Comparison of ENCODE assay signal across 8 cellular contexts in the genomic region with DNA sequence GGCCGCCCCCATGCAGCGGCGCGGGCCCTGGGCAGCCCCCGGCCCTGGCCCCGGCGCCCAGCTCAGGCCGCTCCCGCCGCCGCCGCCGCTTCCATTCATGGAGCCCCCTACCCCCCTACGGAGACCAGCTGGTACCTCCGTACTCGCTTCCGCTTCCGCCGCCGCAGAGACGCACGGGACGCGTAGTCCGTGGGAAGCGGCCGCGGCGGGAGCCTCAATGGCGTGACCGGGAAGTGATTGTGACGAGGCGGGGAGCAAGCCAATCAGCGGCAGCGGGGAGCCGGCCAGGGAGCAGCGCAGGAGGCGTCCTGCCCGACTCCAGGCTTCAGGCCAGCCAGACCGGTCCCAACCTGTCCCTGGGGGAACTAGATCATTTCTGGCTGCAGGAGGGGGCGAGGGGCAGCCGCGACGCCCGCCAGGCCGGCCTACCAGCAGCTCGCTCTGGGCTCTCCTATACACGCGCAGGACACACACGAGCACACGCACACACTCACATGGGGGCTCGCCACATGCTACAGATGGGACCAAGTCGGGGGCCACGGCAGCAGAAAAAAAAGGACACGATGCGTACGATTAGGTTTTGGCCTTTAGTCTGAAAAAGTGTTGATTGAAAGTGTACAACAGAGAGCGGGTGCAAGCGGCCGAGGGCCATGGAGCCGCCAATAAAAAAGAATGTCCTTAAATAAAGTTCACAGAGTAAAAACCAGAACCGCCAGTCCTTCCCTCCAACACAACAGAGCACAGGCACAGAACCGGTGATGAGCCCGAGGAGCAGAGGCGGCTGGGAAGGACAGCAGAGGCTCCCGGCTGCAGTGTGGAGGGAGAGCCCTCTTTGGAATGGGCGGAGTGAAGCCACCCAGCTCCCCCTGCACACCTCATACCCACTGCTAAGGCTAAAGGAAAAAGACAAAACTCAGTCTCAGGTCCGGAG. TPM values are rescaled to one million over a fixed set of nuclear protein-coding genes. Genes with fewer than 3 reads are reported as not detected.
DNase-seq lines count a peak whose midpoint lies in the region; ATAC-seq and TF ChIP-seq lines count a peak whose summit lies in the region.

Gene ZNF513 (minus strand): TSS at position 109 of the 931 bp plus-strand sequence. CDS start 208 bp downstream, outside the sequence.

- H3K4me3 ChIP-seq in NB4 (ENCODE audit: low read depth, low read length) (peak within 1 kb of the TSS; percentile 80), SK-N-MC (peak within 1 kb of the TSS; percentile 94), testis (peak within 1 kb of the TSS; percentile 81 to 84)

- ATAC-seq in omental fat pad (ENCODE audit: low FRiP score): peak; percentile 91

- peaks cover 14% of the 10 kb centered on the region for H3K36me3 Mint-ChIP-seq in activated naive CD4-positive, alpha-beta T cell treated with anti-CD3 and anti-CD28 coated beads, Interleukin-2, amount 50 U/mL, for 24 hours

- peak; percentile 96 for DNase-seq in HCEC 1CT
- peak; percentile 97 for DNase-seq in NB4 (ENCODE audit: low read depth)
- no peak for DNase-seq in SK-N-MC (ENCODE audit: low read depth, low spot score)
- peak; percentile 96 for DNase-seq in globus pallidus (ENCODE audit: low spot score)
- peak; percentile 88 for DNase-seq in omental fat pad (ENCODE audit: low spot score)
- peak; percentile 97 for DNase-seq in testis

- TF ChIP-seq POLR2A in NB4 (IDR thresholded peaks at IDR 0.05; ENCODE audit: extremely low read depth, insufficient read length): peak; percentile 65
- peak; percentile 24 for TF ChIP-seq POLR2A in testis (IDR thresholded peaks at IDR 0.05)

- intact Hi-C loops in testis (cut with DNase I; ENCODE audit: low total_unique reads): no loop called here

- no peaks in the 10 kb centered on the region for H3K27me3 ChIP-seq in testis

- H3K9me3 Mint-ChIP-seq in activated naive CD4-positive, alpha-beta T cell treated with anti-CD3 and anti-CD28 coated beads, Interleukin-2, amount 50 U/mL, for 24 hours: no peaks in the 10 kb centered on the region

- TF ChIP-seq CTCF in NB4 (IDR thresholded peaks at IDR 0.05; ENCODE audit: low read depth, low read length) (no peak), omental fat pad (IDR thresholded peaks at IDR 0.05) (no peak), testis (IDR thresholded peaks at IDR 0.05) (no peak)

- peak within 1 kb of the TSS; percentile 93 for H3K4me3 Mint-ChIP-seq in activated naive CD4-positive, alpha-beta T cell treated with anti-CD3 and anti-CD28 coated beads, Interleukin-2, amount 50 U/mL, for 24 hours

- H3K27ac Mint-ChIP-seq in activated naive CD4-positive, alpha-beta T cell treated with anti-CD3 and anti-CD28 coated beads, Interleukin-2, amount 50 U/mL, for 24 hours: peak within 1 kb of the TSS; percentile 95

- H3K36me3 ChIP-seq in ES-I3 (ENCODE audit: insufficient read depth, low read length): peaks cover 34% of the 10 kb centered on the region
- H3K36me3 ChIP-seq in SK-N-MC (ENCODE audit: insufficient read depth, low read length): peaks cover 74% of the 10 kb centered on the region
- H3K36me3 ChIP-seq in testis (ENCODE audit: low read depth, missing control alignments): no peaks in the 10 kb centered on the region

- peaks cover 28% of the 10 kb centered on the region for H3K4me1 Mint-ChIP-seq in activated naive CD4-positive, alpha-beta T cell treated with anti-CD3 and anti-CD28 coated beads, Interleukin-2, amount 50 U/mL, for 24 hours

- 10 to 12% methylated on average over 37 to 65 of the region's 68 CpGs for WGBS in testis, 2 donors

- no peaks in the 10 kb centered on the region for H3K27me3 Mint-ChIP-seq in activated naive CD4-positive, alpha-beta T cell treated with anti-CD3 and anti-CD28 coated beads, Interleukin-2, amount 50 U/mL, for 24 hours

- H3K9me3 ChIP-seq in ES-I3 (ENCODE audit: control insufficient read depth, insufficient read depth, low read length) (no peaks in the 10 kb centered on the region), SK-N-MC (ENCODE audit: low read depth, low read length) (no peaks in the 10 kb centered on the region), testis (no peaks in the 10 kb centered on the region)

- peak within 1 kb of the TSS; percentile 92 for H3K27ac ChIP-seq in SK-N-MC
- peak within 1 kb of the TSS; percentile 90 to 91 for H3K27ac ChIP-seq in testis

- H3K9ac ChIP-seq in ES-I3 (ENCODE audit: low read depth, low read length): peak within 1 kb of the TSS; percentile 95
- H3K9ac ChIP-seq in SK-N-MC (ENCODE audit: insufficient read length): peak within 1 kb of the TSS; percentile 95

- H3K4me1 ChIP-seq in ES-I3 (ENCODE audit: insufficient read depth, low read length): no peaks in the 10 kb centered on the region
- peaks cover 8% of the 10 kb centered on the region for H3K4me1 ChIP-seq in testis

RNA-seq across cellular contexts. Expression of gene ZNF513, which starts in this region (rescaled TPM):
- total RNA-seq in omental fat pad (10 to 100 TPM in 2 of 4 donors, 1 to 10 TPM in 2; 8.2 to 17.2 (median 11.1) TPM), testis (10 to 100 TPM; 26.7 to 39.4 TPM)
- polyA plus RNA-seq in testis (ENCODE audit: insufficient read depth, low read depth, low replicate concordance): 39.8 TPM
